In genomic region chr1:89022167-89022959, GRCh38 we compare ENCODE assay signal across 8 cellular contexts. TPM values are rescaled to one million over a fixed set of nuclear protein-coding genes. Genes with fewer than 3 reads are reported as not detected.
DNase-seq lines count a peak whose midpoint lies in the region; ATAC-seq, FAIRE-seq and TF ChIP-seq lines count a peak whose summit lies in the region.

Gene GBP3 (minus strand): TSS chr1:89022866. CDS start chr1:89020721, 2,145 bp downstream.

- DNase-seq in AML-193 (lab: John Stamatoyannopoulos, UW) (peak; percentile 75 to 76), caudate nucleus (lab: John Stamatoyannopoulos, UW) (no peak), HepG2 (ENCODE audit: low spot score) (no peak), thoracic aorta (ENCODE audit: low spot score) (no peak), occipital lobe (lab: John Stamatoyannopoulos, UW) (no peak)

- H3K4me2 ChIP-seq in OCI-LY1 (ENCODE audit: low read length) (peak within 1 kb of the TSS; percentile 19), HepG2 (ENCODE audit: low read depth, low read length) (peak within 1 kb of the TSS; percentile 61)

- TF ChIP-seq CTCF in OCI-LY1 (IDR thresholded peaks at IDR 0.05; ENCODE audit: low read length): no peak
- TF ChIP-seq CTCF in HepG2 (CRISPR knock-in tag; IDR thresholded peaks at IDR 0.05): no peak
- no peak for TF ChIP-seq CTCF in thoracic aorta (IDR thresholded peaks at IDR 0.05)

- no peaks in the 10 kb centered on the region for H3K9me3 ChIP-seq in OCI-LY1 (ENCODE audit: low read length)
- H3K9me3 ChIP-seq in HepG2 (ENCODE audit: low read length): no peaks in the 10 kb centered on the region
- H3K9me3 ChIP-seq in thoracic aorta: no peaks in the 10 kb centered on the region

- intact Hi-C loops in HepG2 (cut with micrococcal nuclease; ENCODE audit: unreplicated experiment): no loop called here

- POLR2A ChIA-PET in HepG2 (lab: Yijun Ruan, JAX): interaction anchor here (0.5 to 1.8 kb wide), 2 partner anchors 23 to 63 kb away, joined by 3 to 5 read pairs; no protein-coding TSS in a partner anchor

- no peaks in the 10 kb centered on the region for H3K9me2 ChIP-seq in OCI-LY1 (ENCODE audit: low read depth, low read length)

- CTCF ChIA-PET in HepG2 (lab: Yijun Ruan, JAX; ENCODE audit: low intra/inter-chr PET ratio, low total read pairs): no interaction called here

- TF ChIP-seq POLR2A in HepG2 (IDR thresholded peaks at IDR 0.05; ENCODE audit: insufficient read depth in 1 of 2, low read depth in 2 of 2, low read length in 2 of 2): no peak

- BruUV-seq in HepG2 (replicated peaks; lab: Mats Ljungman, UMichigan): no TSS peak

- no peak for TF ChIP-seq RAD21 in HepG2 (CRISPR knock-in tag; IDR thresholded peaks at IDR 0.05)

- peak; percentile 47 for FAIRE-seq in HepG2 (lab: Jason Lieb, UNC)

- no peaks in the 10 kb centered on the region for H3F3A ChIP-seq in OCI-LY1 (ENCODE audit: insufficient read depth, low read length)

- H3K9ac ChIP-seq in OCI-LY1 (ENCODE audit: low read length) (no peak within 1 kb of the TSS; the same call in 1 of the 2 replicates), HepG2 (ENCODE audit: insufficient read depth, low read depth, low read length) (no peak within 1 kb of the TSS; the same call in 1 of the 2 replicates)

- in situ Hi-C loops in HepG2 (cut with HindIII; ENCODE audit: extremely low pct_ligation_motif_present, low pct_unique_long_range_greater_than_20kb): loop anchor here (25.0 kb wide), 1 partner anchor 440 kb away; no protein-coding TSS in a partner anchor

- H3K4me1 ChIP-seq in OCI-LY1 (ENCODE audit: insufficient read depth, low read length, severe bottlenecking) (peaks cover 9% of the 10 kb centered on the region), HepG2 (ENCODE audit: insufficient read depth, low read length) (peaks cover 21% of the 10 kb centered on the region), thoracic aorta (ENCODE audit: control insufficient read depth in 1 of 2, low read depth in 2 of 2) (peaks cover 11 to 30% of the 10 kb centered on the region in 2 donors)

- no peak within 1 kb of the TSS for H3K27ac ChIP-seq in OCI-LY1 (ENCODE audit: low read depth, low read length, poor library complexity, severe bottlenecking)
- peak within 1 kb of the TSS; percentile 32 for H3K27ac ChIP-seq in caudate nucleus (ENCODE audit: low read depth, low read length)
- no peak within 1 kb of the TSS for H3K27ac ChIP-seq in HepG2 (ENCODE audit: extremely low read length, insufficient read depth, low read length)
- H3K27ac ChIP-seq in thoracic aorta: peak within 1 kb of the TSS; percentile 65 to 85

- peak within 1 kb of the TSS; percentile 35 for H3K4me3 ChIP-seq in OCI-LY1 (ENCODE audit: low read depth, low read length, poor library complexity, severe bottlenecking)
- peak within 1 kb of the TSS in 1 of 3 experiments; percentile 36; a peak in 3 of 6 replicates for H3K4me3 ChIP-seq in HepG2 (replicated peaks in 1 of 3; ENCODE audit: insufficient read depth in 1 of 3, low read depth in 2 of 3, low read length in 3 of 3)
- peak within 1 kb of the TSS; percentile 86 for H3K4me3 ChIP-seq in thoracic aorta

- TF ChIP-seq EP300 in HepG2 (IDR thresholded peaks at IDR 0.05; ENCODE audit: low read depth in 2 of 2, low read length in 2 of 2): no peak
- TF ChIP-seq EP300 in HepG2 (CRISPR knock-in tag; IDR thresholded peaks at IDR 0.05; ENCODE audit: borderline replicate concordance): no peak

- peak; percentile 77 for ATAC-seq in GM18907 (IDR thresholded peaks at IDR 0.05; ENCODE audit: unreplicated experiment)
- ATAC-seq in HG03196 (IDR thresholded peaks at IDR 0.05; ENCODE audit: unreplicated experiment): peak; percentile 79
- ATAC-seq in HepG2: peak; percentile 86
- peak; percentile 80 for ATAC-seq in thoracic aorta (ENCODE audit: insufficient number of reproducible peaks, low FRiP score, low read depth)

- H3K27me3 ChIP-seq in OCI-LY1 (ENCODE audit: insufficient read depth, low read length): no peaks in the 10 kb centered on the region
- H3K27me3 ChIP-seq in HepG2 (ENCODE audit: control insufficient read depth in 1 of 2, insufficient read depth in 2 of 2, low read length in 2 of 2): no peaks in the 10 kb centered on the region; a peak in 1 of 5 replicates
- no peaks in the 10 kb centered on the region for H3K27me3 ChIP-seq in thoracic aorta (replicated peaks; ENCODE audit: insufficient read depth)

- 2% methylated on average over 5 of the region's 5 CpGs for WGBS in HepG2 (ENCODE audit: low lambda C conversion rate)

- no peaks in the 10 kb centered on the region for H3K36me3 ChIP-seq in OCI-LY1 (ENCODE audit: insufficient read depth, low read length)
- no peaks in the 10 kb centered on the region for H3K36me3 ChIP-seq in HepG2 (replicated peaks in 1 of 2; ENCODE audit: control insufficient read depth in 1 of 2, insufficient read depth in 2 of 2, low read length in 2 of 2)
- no peaks in the 10 kb centered on the region for H3K36me3 ChIP-seq in thoracic aorta

- no peaks in the 10 kb centered on the region for H3K79me2 ChIP-seq in OCI-LY1 (ENCODE audit: insufficient read depth, low read length)
- no peaks in the 10 kb centered on the region for H3K79me2 ChIP-seq in HepG2 (ENCODE audit: insufficient read depth, low read length)

- no peaks in the 10 kb centered on the region for H4K20me1 ChIP-seq in OCI-LY1 (ENCODE audit: insufficient read depth, low read length)
- no peaks in the 10 kb centered on the region for H4K20me1 ChIP-seq in HepG2 (ENCODE audit: insufficient read depth, low read length)

- H2AFZ ChIP-seq in OCI-LY1 (ENCODE audit: low read length) (peak within 1 kb of the TSS; percentile 38), HepG2 (ENCODE audit: low read length) (peak within 1 kb of the TSS; percentile 48)

TF ChIP-seq in HepG2, 621 proteins besides CTCF, POLR2A, EP300 and RAD21 (continues in another document):
- TF ChIP-seq AFF4 (CRISPR knock-in tag; IDR thresholded peaks at IDR 0.05) (no peak), ARNT2 (CRISPR knock-in tag; IDR thresholded peaks at IDR 0.05; ENCODE audit: low read depth) (no peak), CREB1 (IDR thresholded peaks at IDR 0.05) (no peak), CREB1 (CRISPR knock-in tag; IDR thresholded peaks at IDR 0.05) (0 out of 2 replicates have a peak, but pooled peaks have one; percentile 37), SOX6 (IDR thresholded peaks at IDR 0.05) (no peak), SOX6 (CRISPR knock-in tag; IDR thresholded peaks at IDR 0.05) (0 out of 2 replicates have a peak, but pooled peaks have one; percentile 29), ZNF607 (CRISPR knock-in tag; IDR thresholded peaks at IDR 0.05; ENCODE audit: borderline replicate concordance) (no peak), BCL6 (CRISPR knock-in tag; IDR thresholded peaks at IDR 0.05) (0 out of 2 replicates have a peak, but pooled peaks have one; percentile 16), ISL2 (CRISPR knock-in tag; IDR thresholded peaks at IDR 0.05) (no peak)

RNA-seq across cellular contexts. Expression of gene GBP3, which starts in this region (rescaled TPM):
- total RNA-seq in HepG2 (2016; rRNA removed; fragmentation: Illumina TruSeq; extraction: Trizol) (0.32 and 0.46 TPM in 2 replicates), thoracic aorta (10 to 100 TPM; 44.7 to 51.9 TPM), occipital lobe (0.94 TPM)
- total RNA-seq in HepG2 (2016; cell fraction: cytosol; rRNA removed; fragmentation: Illumina TruSeq; extraction: Trizol; ENCODE audit: low read depth): not detected in 2 replicates
- 0.41 and 0.51 TPM in 2 replicates for total RNA-seq in HepG2 (2016; cell fraction: insoluble cytoplasmic fraction; rRNA removed; fragmentation: Illumina TruSeq; extraction: Trizol)
- 0.17 and 0.19 TPM in 2 replicates for total RNA-seq in HepG2 (2016; cell fraction: membrane; rRNA removed; fragmentation: Illumina TruSeq; extraction: Trizol)
- total RNA-seq in HepG2 (2016; cell fraction: nucleus; rRNA removed; fragmentation: Illumina TruSeq; extraction: Trizol): 0.31 and 1.8 TPM in 2 replicates
- polyA plus RNA-seq in HepG2 (2011; rRNA removed): 0.16 and 0.56 TPM in 2 replicates
- polyA plus RNA-seq in HepG2 (2011; cell fraction: cytosol; rRNA removed): 0.25 and 0.36 TPM in 2 replicates
- 0.23 and 0.42 TPM in 2 replicates for polyA plus RNA-seq in HepG2 (2011; cell fraction: nucleus; rRNA removed)
- 0.48 and 0.56 TPM in 2 replicates for polyA plus RNA-seq in HepG2 (2012)
- not detected in 2 replicates for polyA plus RNA-seq in HepG2 (2016; cell fraction: cytosol; fragmentation: Illumina TruSeq; extraction: Trizol; ENCODE audit: low read depth)
- 0.52 and 0.87 TPM in 2 replicates for polyA plus RNA-seq in HepG2 (2016; cell fraction: insoluble cytoplasmic fraction; fragmentation: Illumina TruSeq; extraction: Trizol; ENCODE audit: low read depth)
- not detected in 2 replicates for polyA plus RNA-seq in HepG2 (2016; cell fraction: membrane; fragmentation: Illumina TruSeq; extraction: Trizol; ENCODE audit: low read depth)
- 0.35 TPM in 1 of 2 replicates, not detected in the other for polyA plus RNA-seq in HepG2 (2016; cell fraction: nucleus; fragmentation: Illumina TruSeq; extraction: Trizol; ENCODE audit: insufficient read depth, low read depth)
- polyA minus RNA-seq in HepG2 (2011; rRNA and poly(A)+ RNA removed; ENCODE audit: low replicate concordance): 12.2 TPM in 1 of 2 replicates, not detected in the other
- polyA minus RNA-seq in HepG2 (2011; cell fraction: cytosol; rRNA and poly(A)+ RNA removed): 0.79 and 0.97 TPM in 2 replicates
- 0.37 and 0.64 TPM in 2 replicates for polyA minus RNA-seq in HepG2 (2011; cell fraction: nucleus; rRNA and poly(A)+ RNA removed)

Comparison
In these comparisons a context has a peak if more than half of its experiments do, and no peak if none do; other contexts are left out.
1. RNA of gene GBP3 (total RNA-seq): 44.7 to 51.9 TPM in thoracic aorta; 0.94 TPM in occipital lobe (single experiment) and 0.17 to 1.8 TPM in HepG2; every median in the first group is over 10 times any median in the second.
2. DNase-seq: peak in AML-193 (2 of 2); none in caudate nucleus (0 of 61), HepG2 (single experiment), thoracic aorta (single experiment) and occipital lobe (single experiment).
3. H3K27ac ChIP-seq: peak in caudate nucleus (single experiment) and thoracic aorta (2 of 2); none in OCI-LY1 (single experiment) and HepG2 (single experiment).
4. Peak in every context shown above with its lines, with median percentiles within 50 percentile points of each other: ATAC-seq.